ENCODE assay signal across 8 cellular contexts in the genomic region with DNA sequence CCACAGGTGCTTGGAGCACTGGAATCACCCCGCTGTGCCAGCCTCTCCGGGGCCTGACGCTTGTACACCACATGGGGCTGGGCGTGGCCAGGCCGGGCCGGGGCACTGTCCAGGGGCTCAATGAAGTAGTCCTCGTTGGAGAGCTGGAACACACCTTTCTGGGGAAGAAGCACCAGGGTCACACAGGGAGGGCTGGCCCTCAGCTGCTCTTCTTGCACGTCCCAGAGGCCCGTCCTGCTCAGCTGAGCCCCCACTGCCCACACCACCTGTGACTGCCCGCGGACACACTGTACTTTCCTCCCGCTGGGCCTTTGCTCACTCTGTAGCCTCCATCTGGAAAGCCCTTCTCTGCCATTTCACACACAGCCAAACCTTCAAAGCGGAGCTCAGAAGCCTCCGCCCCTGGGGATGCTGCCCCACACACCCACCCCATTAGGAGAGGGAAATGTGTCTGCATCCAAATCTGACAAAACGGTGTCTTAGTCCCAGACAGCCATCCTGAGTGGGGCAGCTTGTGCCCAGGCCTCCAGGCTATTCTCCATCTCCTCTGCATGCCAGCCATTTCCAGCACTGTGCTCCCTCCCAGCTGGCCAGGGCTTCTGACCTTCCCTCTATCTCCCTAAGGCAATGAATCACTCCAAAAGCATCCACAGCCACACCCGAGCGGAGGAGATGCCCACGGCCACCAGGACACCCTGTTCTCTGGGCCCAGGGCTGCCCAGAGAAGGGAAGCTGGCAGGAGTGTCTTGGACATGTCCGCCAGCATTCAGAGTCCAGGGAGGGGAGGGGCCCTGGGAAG. TPM values are rescaled to one million over a fixed set of nuclear protein-coding genes. Genes with fewer than 3 reads are reported as not detected.
DNase-seq lines count a peak whose midpoint lies in the region; FAIRE-seq and TF ChIP-seq lines count a peak whose summit lies in the region.
"Not testable (repeated sequence)": the region's sequence is repeated elsewhere in the genome, so short reads cannot be mapped to it uniquely, and the experiment has no call there.

No MANE protein-coding gene starts in this region.

- H3K4me1 Mint-ChIP-seq in osteocyte (ENCODE audit: unreplicated experiment), result peaks cover 38% of the 10 kb centered on the region

- not testable (repeated sequence) for H3K27me3 Mint-ChIP-seq in osteocyte (ENCODE audit: unreplicated experiment)

- DNase-seq in EL (peak; percentile 82), SJSA1 (ENCODE audit: low read depth in 1 of 2, low spot score in 2 of 2) (peak; percentile 48 to 72), brain microvascular endothelial cell (peak; percentile 27), fibroblast of the aortic adventitia (ENCODE audit: low read depth) (peak; percentile 51), osteocyte (ENCODE audit: extremely low spot score, unreplicated experiment) (peak; percentile 92), urothelium cell line (ENCODE audit: low spot score) (peak; percentile 63)
- DNase-seq in right atrium auricular region (ENCODE audit: low spot score), result not testable (repeated sequence)

- H3K9me3 Mint-ChIP-seq in osteocyte (ENCODE audit: unreplicated experiment), result not testable (repeated sequence)

- TF ChIP-seq CTCF in brain microvascular endothelial cell (IDR thresholded peaks at IDR 0.05; ENCODE audit: low read depth, low read length, missing control alignments); fibroblast of the aortic adventitia (IDR thresholded peaks at IDR 0.05; ENCODE audit: insufficient read depth, low read length); right atrium auricular region (IDR thresholded peaks at IDR 0.05); osteocyte (IDR thresholded peaks at IDR 0.05): not testable (repeated sequence)

- not testable (repeated sequence) for H3K27me3 ChIP-seq in SJSA1 (replicated peaks); brain microvascular endothelial cell (replicated peaks); right atrium auricular region

- not testable (repeated sequence) for FAIRE-seq in urothelium cell line (lab: Jason Lieb, UNC)

- not testable (repeated sequence) for H3K36me3 ChIP-seq in SJSA1; brain microvascular endothelial cell (replicated peaks)
- H3K36me3 ChIP-seq in right atrium auricular region, result peaks cover 30% of the 10 kb centered on the region

- H3K9me3 ChIP-seq in SJSA1 (replicated peaks); right atrium auricular region: not testable (repeated sequence)

- H3K36me3 Mint-ChIP-seq in osteocyte (ENCODE audit: unreplicated experiment), result peaks cover 26% of the 10 kb centered on the region

- H3K4me3 ChIP-seq in SJSA1; brain microvascular endothelial cell (ENCODE audit: low read depth, low read length); fibroblast of the aortic adventitia (ENCODE audit: low read depth, low read length); right atrium auricular region: not testable (repeated sequence)

- TF ChIP-seq EP300 in Ishikawa (IDR thresholded peaks at IDR 0.05; ENCODE audit: borderline replicate concordance), result not testable (repeated sequence)

- not testable (repeated sequence) for H3K4me1 ChIP-seq in SJSA1 (replicated peaks)
- peaks cover 0 to 26% of the 10 kb centered on the region in 2 donors for H3K4me1 ChIP-seq in right atrium auricular region

- H3K27ac ChIP-seq in SJSA1, brain microvascular endothelial cell: not testable (repeated sequence)
- peak overlapping the region; percentile 57 to 72 for H3K27ac ChIP-seq in right atrium auricular region

- in situ Hi-C loops in brain microvascular endothelial cell (cut with HindIII; ENCODE audit: low pct_ligation_motif_present, low sequenced_read_pairs), result not testable (repeated sequence)

- H3K4me3 Mint-ChIP-seq in osteocyte (ENCODE audit: unreplicated experiment), result peak overlapping the region; percentile 45

- not testable (repeated sequence) for TF ChIP-seq RAD21 in Ishikawa (IDR thresholded peaks at IDR 0.05; ENCODE audit: low read depth)

- H3K27ac Mint-ChIP-seq in osteocyte (ENCODE audit: unreplicated experiment), result peak overlapping the region; percentile 95

TF ChIP-seq in Ishikawa, 13 proteins besides CTCF, POLR2A, EP300 and RAD21:
- TF ChIP-seq USF1 (IDR thresholded peaks at IDR 0.05), result peak; percentile 36; the same call in 1 of the 2 replicates
- TF ChIP-seq, protein P1, sequence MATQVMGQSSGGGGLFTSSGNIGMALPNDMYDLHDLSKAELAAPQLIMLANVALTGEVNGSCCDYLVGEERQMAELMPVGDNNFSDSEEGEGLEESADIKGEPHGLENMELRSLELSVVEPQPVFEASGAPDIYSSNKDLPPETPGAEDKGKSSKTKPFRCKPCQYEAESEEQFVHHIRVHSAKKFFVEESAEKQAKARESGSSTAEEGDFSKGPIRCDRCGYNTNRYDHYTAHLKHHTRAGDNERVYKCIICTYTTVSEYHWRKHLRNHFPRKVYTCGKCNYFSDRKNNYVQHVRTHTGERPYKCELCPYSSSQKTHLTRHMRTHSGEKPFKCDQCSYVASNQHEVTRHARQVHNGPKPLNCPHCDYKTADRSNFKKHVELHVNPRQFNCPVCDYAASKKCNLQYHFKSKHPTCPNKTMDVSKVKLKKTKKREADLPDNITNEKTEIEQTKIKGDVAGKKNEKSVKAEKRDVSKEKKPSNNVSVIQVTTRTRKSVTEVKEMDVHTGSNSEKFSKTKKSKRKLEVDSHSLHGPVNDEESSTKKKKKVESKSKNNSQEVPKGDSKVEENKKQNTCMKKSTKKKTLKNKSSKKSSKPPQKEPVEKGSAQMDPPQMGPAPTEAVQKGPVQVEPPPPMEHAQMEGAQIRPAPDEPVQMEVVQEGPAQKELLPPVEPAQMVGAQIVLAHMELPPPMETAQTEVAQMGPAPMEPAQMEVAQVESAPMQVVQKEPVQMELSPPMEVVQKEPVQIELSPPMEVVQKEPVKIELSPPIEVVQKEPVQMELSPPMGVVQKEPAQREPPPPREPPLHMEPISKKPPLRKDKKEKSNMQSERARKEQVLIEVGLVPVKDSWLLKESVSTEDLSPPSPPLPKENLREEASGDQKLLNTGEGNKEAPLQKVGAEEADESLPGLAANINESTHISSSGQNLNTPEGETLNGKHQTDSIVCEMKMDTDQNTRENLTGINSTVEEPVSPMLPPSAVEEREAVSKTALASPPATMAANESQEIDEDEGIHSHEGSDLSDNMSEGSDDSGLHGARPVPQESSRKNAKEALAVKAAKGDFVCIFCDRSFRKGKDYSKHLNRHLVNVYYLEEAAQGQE (IDR thresholded peaks at IDR 0.05; ENCODE audit: low read depth), result peak; percentile 56

RNA-seq across cellular contexts. Expression of gene ADAMTS7, which starts 13.1 kb away (rescaled TPM):
- total RNA-seq in SJSA1 (2014; rRNA removed; shearing (Covaris generic)), result 1.6 and 2.8 TPM in 2 replicates
- total RNA-seq in fibroblast of the aortic adventitia (ENCODE audit: low replicate concordance) (7.5 and 11.2 TPM in 2 replicates), right atrium auricular region (10 to 100 TPM; 20.8 to 39.2 TPM), osteocyte (188 and 193 TPM in 2 replicates)
